ENCODE assay signal across 1 cellular context in genomic region chr10:124696446-124697392, GRCh38.
TF ChIP-seq lines count a peak whose summit lies in the region.

No MANE protein-coding gene starts in this region.

TF ChIP-seq in GM12878, 131 proteins besides CTCF, POLR2A, EP300 and RAD21 (continued from another document):
- no peak for TF ChIP-seq ZBTB11 (CRISPR knock-in tag; IDR thresholded peaks at IDR 0.05)
- no peak for TF ChIP-seq HDAC6 (IDR thresholded peaks at IDR 0.05; ENCODE audit: unreplicated experiment)
- TF ChIP-seq IRF3 (IDR thresholded peaks at IDR 0.05), result no peak
- no peak for TF ChIP-seq PKNOX1 (IDR thresholded peaks at IDR 0.05)
- TF ChIP-seq POU2F2 (IDR thresholded peaks at IDR 0.05; ENCODE audit: borderline replicate concordance, low read depth, low read length), result peak; percentile 82
- no peak for TF ChIP-seq JUND (IDR thresholded peaks at IDR 0.05; ENCODE audit: low read depth, low read length)
- no peak for TF ChIP-seq IRF5 (IDR thresholded peaks at IDR 0.05; ENCODE audit: borderline replicate concordance)
- TF ChIP-seq NFIC (IDR thresholded peaks at IDR 0.05; ENCODE audit: low read depth, low read length), result peak; percentile 52; the same call in 1 of the 2 replicates
- TF ChIP-seq BHLHE40 (IDR thresholded peaks at IDR 0.05; ENCODE audit: borderline replicate concordance in 1 of 2, low read depth in 2 of 2, low read length in 1 of 2), result peak in 1 of 2 experiments; percentile 38; a peak in 1 of 4 replicates
- no peak for TF ChIP-seq HDAC2 (IDR thresholded peaks at IDR 0.05)
- peak; percentile 81 to 87; a peak in 3 of 4 replicates for TF ChIP-seq IKZF2 (IDR thresholded peaks at IDR 0.05)
- no peak for TF ChIP-seq BCL11A (IDR thresholded peaks at IDR 0.05; ENCODE audit: low read depth, low read length)
- no peak for TF ChIP-seq JUNB (IDR thresholded peaks at IDR 0.05)
- TF ChIP-seq DPF2 (IDR thresholded peaks at IDR 0.05), result peak; percentile 82; the same call in 1 of the 2 replicates
- TF ChIP-seq POLR2AphosphoS2 (IDR thresholded peaks at IDR 0.05; ENCODE audit: low read depth, low read length), result no peak
- peak; percentile 85 for TF ChIP-seq ZNF687 (IDR thresholded peaks at IDR 0.05)
- no peak for TF ChIP-seq CUX1 (IDR thresholded peaks at IDR 0.05; ENCODE audit: insufficient replicate concordance, low read depth, low read length)
- TF ChIP-seq ZNF217 (IDR thresholded peaks at IDR 0.05), result no peak
- TF ChIP-seq TAF1 (IDR thresholded peaks at IDR 0.05; ENCODE audit: borderline replicate concordance, low read depth, low read length), result 0 out of 2 replicates have a peak, but pooled peaks have one; percentile 46
- no peak for TF ChIP-seq HDGF (IDR thresholded peaks at IDR 0.05)
- TF ChIP-seq GATAD2B (conservative IDR thresholded peaks at IDR 0.05; ENCODE audit: low read depth), result 0 out of 2 replicates have a peak, but pooled peaks have one; percentile 49
- TF ChIP-seq KDM1A (IDR thresholded peaks at IDR 0.05; ENCODE audit: borderline replicate concordance), result no peak
- TF ChIP-seq ZSCAN29 (IDR thresholded peaks at IDR 0.05), result no peak
- no peak for TF ChIP-seq USF1 (IDR thresholded peaks at IDR 0.05; ENCODE audit: borderline replicate concordance, extremely low read length, insufficient read depth, low read depth, low read length)
- no peak; the same call in 1 of the 2 replicates for TF ChIP-seq ZNF207 (IDR thresholded peaks at IDR 0.05; ENCODE audit: borderline replicate concordance)
- no peak for TF ChIP-seq RFX5 (IDR thresholded peaks at IDR 0.05; ENCODE audit: low read depth, low read length)
- TF ChIP-seq WRNIP1 (IDR thresholded peaks at IDR 0.05; ENCODE audit: borderline replicate concordance, low read depth, low read length), result no peak
- TF ChIP-seq FOXM1 (IDR thresholded peaks at IDR 0.05; ENCODE audit: low read depth, low read length), result no peak
- no peak for TF ChIP-seq SUZ12 (IDR thresholded peaks at IDR 0.05; ENCODE audit: unreplicated experiment)
- TF ChIP-seq RCOR1 (conservative IDR thresholded peaks at IDR 0.05; ENCODE audit: low read depth, low read length), result no peak
- no peak for TF ChIP-seq YBX1 (IDR thresholded peaks at IDR 0.05)
- peak; percentile 64; the same call in 1 of the 2 replicates for TF ChIP-seq SMARCA5 (IDR thresholded peaks at IDR 0.05)
- no peak for TF ChIP-seq ZBED1 (IDR thresholded peaks at IDR 0.05; ENCODE audit: borderline replicate concordance)
- no peak for TF ChIP-seq ATF2 (IDR thresholded peaks at IDR 0.05; ENCODE audit: low read length)
- TF ChIP-seq ZNF24 (IDR thresholded peaks at IDR 0.05), result no peak
- TF ChIP-seq SIX5 (IDR thresholded peaks at IDR 0.05; ENCODE audit: low read depth, low read length, severe bottlenecking), result no peak
- TF ChIP-seq MXI1 (IDR thresholded peaks at IDR 0.05; ENCODE audit: low read depth, low read length), result peak; percentile 66; the same call in 1 of the 2 replicates
- TF ChIP-seq SREBF1 (IDR thresholded peaks at IDR 0.05; ENCODE audit: low read length), result no peak
- no peak for TF ChIP-seq ESRRA (IDR thresholded peaks at IDR 0.05; ENCODE audit: low read length)
